ENCODE assay signal across 9 cellular contexts in genomic region chr14:91303091-91303923, GRCh38. TPM values are rescaled to one million over a fixed set of nuclear protein-coding genes. Genes with fewer than 3 reads are reported as not detected.
A peak's percentile ranks its signal among the peaks of the same experiment; 100 is the strongest.
DNase-seq lines count a peak whose midpoint lies in the region; ATAC-seq and TF ChIP-seq lines count a peak whose summit lies in the region.
"Had no signal": no experiment of that assay in that cellular context is flagged by ENCODE, and none has a peak within 500 bp of the region (broad histone marks: within the 10 kb centered on the region; RNA-seq: fewer than 3 reads in every experiment).

No MANE protein-coding gene starts in this region.

- intact Hi-C loops in sigmoid colon (cut with DNase I), result no loop called here

- peak; percentile 36 for DNase-seq in GDM1 (lab: John Stamatoyannopoulos, UW)
- DNase-seq in effector CD4-positive, alpha-beta T cell, result peak; percentile 16
- no peak for DNase-seq in smooth muscle cell (lab: John Stamatoyannopoulos, UW; ENCODE audit: unreplicated experiment)
- DNase-seq in sigmoid colon, result no peak
- DNase-seq in HPDE6-E6E7 (ENCODE audit: extremely low spot score), result no peak
- DNase-seq in NCI-H128 (lab: John Stamatoyannopoulos, UW; ENCODE audit: unreplicated experiment), result no peak

- H3K4me3 ChIP-seq in smooth muscle cell (no peak overlapping the region), sigmoid colon (no peak overlapping the region)

- H3K27ac Mint-ChIP-seq in T-helper 1 cell treated with Interleukin-12 subunit alpha and Interleukin-12 subunit beta and Interleukin-4 antibody, amounts not matched to agents 30 μg/mL and 1 μg/mL, for 36 hours, result peak overlapping the region; percentile 90

- H3K4me1 Mint-ChIP-seq in T-helper 1 cell treated with Interleukin-12 subunit alpha and Interleukin-12 subunit beta and Interleukin-4 antibody, amounts not matched to agents 30 μg/mL and 1 μg/mL, for 36 hours (ENCODE audit: low read depth), result peaks cover 33% of the 10 kb centered on the region

- no peaks in the 10 kb centered on the region for H3F3A ChIP-seq in smooth muscle cell (ENCODE audit: low read depth)

- H3K9ac ChIP-seq in smooth muscle cell (ENCODE audit: low read depth), result no peak overlapping the region
- H3K9ac ChIP-seq: KMS-11 had no signal

- H3K4me1 ChIP-seq in smooth muscle cell (ENCODE audit: low read depth) (peaks cover 3% of the 10 kb centered on the region), sigmoid colon (peaks cover 0 to 7% (median 6%) of the 10 kb centered on the region in 4 donors)

- H3K36me3 ChIP-seq in smooth muscle cell (ENCODE audit: low read depth), result no peaks in the 10 kb centered on the region
- no peaks in the 10 kb centered on the region for H3K36me3 ChIP-seq in sigmoid colon

- H3K27ac ChIP-seq in smooth muscle cell (ENCODE audit: low read depth) (no peak overlapping the region), sigmoid colon (no peak overlapping the region)
- H3K27ac ChIP-seq: KMS-11 had no signal

- H2AFZ ChIP-seq in smooth muscle cell (ENCODE audit: low read depth), result no peak overlapping the region

- no peak overlapping the region for H3K4me3 Mint-ChIP-seq in T-helper 1 cell treated with Interleukin-12 subunit alpha and Interleukin-12 subunit beta and Interleukin-4 antibody, amounts not matched to agents 30 μg/mL and 1 μg/mL, for 36 hours

- H3K27me3 ChIP-seq in smooth muscle cell (ENCODE audit: low read depth), result peaks cover 22% of the 10 kb centered on the region
- no peaks in the 10 kb centered on the region for H3K27me3 ChIP-seq in sigmoid colon

- TF ChIP-seq CTCF in smooth muscle cell (IDR thresholded peaks at IDR 0.05; ENCODE audit: borderline replicate concordance, insufficient read depth, poor library complexity, severe bottlenecking) (no peak), sigmoid colon (IDR thresholded peaks at IDR 0.05) (no peak)

- peak; percentile 60 for ATAC-seq in HG02852 (IDR thresholded peaks at IDR 0.05; ENCODE audit: unreplicated experiment)

- TF ChIP-seq POLR2A in sigmoid colon (IDR thresholded peaks at IDR 0.05), result no peak

- 40% methylated on average over 9 of the region's 23 CpGs for WGBS in smooth muscle cell (ENCODE audit: low lambda C conversion rate)
- WGBS in sigmoid colon, 2 donors, result 81 to 91% methylated on average over 23 of the region's 23 CpGs

- H3K27me3 Mint-ChIP-seq in T-helper 1 cell treated with Interleukin-12 subunit alpha and Interleukin-12 subunit beta and Interleukin-4 antibody, amounts not matched to agents 30 μg/mL and 1 μg/mL, for 36 hours (ENCODE audit: low read depth), result no peaks in the 10 kb centered on the region

- peaks cover 69% of the 10 kb centered on the region for H3K36me3 Mint-ChIP-seq in T-helper 1 cell treated with Interleukin-12 subunit alpha and Interleukin-12 subunit beta and Interleukin-4 antibody, amounts not matched to agents 30 μg/mL and 1 μg/mL, for 36 hours (ENCODE audit: low read depth)

- no peak for TF ChIP-seq EP300 in sigmoid colon (IDR thresholded peaks at IDR 0.05)

- no peaks in the 10 kb centered on the region for H3K9me3 ChIP-seq in smooth muscle cell (replicated peaks; ENCODE audit: low read depth)
- no peaks in the 10 kb centered on the region for H3K9me3 ChIP-seq in sigmoid colon

- H3K9me3 Mint-ChIP-seq in T-helper 1 cell treated with Interleukin-12 subunit alpha and Interleukin-12 subunit beta and Interleukin-4 antibody, amounts not matched to agents 30 μg/mL and 1 μg/mL, for 36 hours, result no peaks in the 10 kb centered on the region

- no peaks in the 10 kb centered on the region for H4K20me1 ChIP-seq in smooth muscle cell (ENCODE audit: low read depth)

- H3K79me2 ChIP-seq in smooth muscle cell (ENCODE audit: low read depth), result no peaks in the 10 kb centered on the region

- H3K4me2 ChIP-seq in smooth muscle cell, result peak overlapping the region; percentile 50
- H3K4me2 ChIP-seq: KMS-11 had no signal

RNA-seq across cellular contexts. Expression of gene GPR68, which starts 58.8 kb away (rescaled TPM):
- total RNA-seq in smooth muscle cell (2.6 and 4.4 TPM in 2 replicates), sigmoid colon (1 to 10 TPM in 2 of 4 donors, under 1 TPM in 2; 0.66 to 1.7 (median 1.2) TPM)
- polyA plus RNA-seq in smooth muscle cell (2.9 and 3.2 TPM in 2 replicates), sigmoid colon (1 to 10 TPM in 1 of 3 donors, under 1 TPM in 1, not detected in 1; 0.46 to 1.4 TPM)

Comparison
In these comparisons a context has a peak if more than half of its experiments do, and no peak if none do; other contexts are left out.
1. DNase-seq: peak in GDM1 (single experiment) and effector CD4-positive, alpha-beta T cell (single experiment); none in smooth muscle cell (single experiment), sigmoid colon (single experiment), HPDE6-E6E7 (single experiment) and NCI-H128 (single experiment).